ENCODE assay signal across 1 cellular context in genomic region chr12:95940514-95940913, GRCh38.
A peak's percentile ranks its signal among the peaks of the same experiment; 100 is the strongest.
TF ChIP-seq lines count a peak whose summit lies in the region.

No MANE protein-coding gene starts in this region.

TF ChIP-seq in HepG2, 621 proteins besides CTCF, POLR2A, EP300 and RAD21 (continued from another document and continues in another):
- TF ChIP-seq PRDM10 (CRISPR knock-in tag; IDR thresholded peaks at IDR 0.05; ENCODE audit: low read depth) (0 out of 2 replicates have a peak, but pooled peaks have one; percentile 28), ASH2L (IDR thresholded peaks at IDR 0.05; ENCODE audit: insufficient read length, low read depth, low read length) (peak; percentile 68), KAT7 (CRISPR knock-in tag; IDR thresholded peaks at IDR 0.05; ENCODE audit: borderline replicate concordance) (0 out of 2 replicates have a peak, but pooled peaks have one; percentile 59), JARID2 (CRISPR knock-in tag; IDR thresholded peaks at IDR 0.05; ENCODE audit: insufficient replicate concordance) (no peak), PAF1 (CRISPR knock-in tag; IDR thresholded peaks at IDR 0.05) (no peak), HOXA5 (CRISPR knock-in tag; IDR thresholded peaks at IDR 0.05) (no peak), BCL6 (CRISPR knock-in tag; IDR thresholded peaks at IDR 0.05) (peak; percentile 93), SALL1 (CRISPR knock-in tag; IDR thresholded peaks at IDR 0.05) (peak; percentile 100), ZNF34 (CRISPR knock-in tag; IDR thresholded peaks at IDR 0.05; ENCODE audit: borderline replicate concordance) (no peak), ZNF446 (CRISPR knock-in tag; IDR thresholded peaks at IDR 0.05) (no peak), ZKSCAN1 (IDR thresholded peaks at IDR 0.05; ENCODE audit: low read length) (no peak), ZNF780A (CRISPR knock-in tag; IDR thresholded peaks at IDR 0.05) (no peak), KLF12 (CRISPR knock-in tag; IDR thresholded peaks at IDR 0.05; ENCODE audit: borderline replicate concordance) (no peak), ADNP (CRISPR knock-in tag; IDR thresholded peaks at IDR 0.05) (no peak), PRDM4 (CRISPR knock-in tag; IDR thresholded peaks at IDR 0.05; ENCODE audit: borderline replicate concordance) (no peak), PCBP1 (IDR thresholded peaks at IDR 0.05; ENCODE audit: borderline replicate concordance, low read depth, low read length) (no peak), PRPF4 (IDR thresholded peaks at IDR 0.05; ENCODE audit: low read depth, low read length, poor library complexity, severe bottlenecking) (no peak), USF2 (IDR thresholded peaks at IDR 0.05; ENCODE audit: low read depth, low read length) (no peak), USF2 (CRISPR knock-in tag; IDR thresholded peaks at IDR 0.05; ENCODE audit: borderline replicate concordance) (no peak), HNRNPH1 (optimal IDR thresholded peaks at IDR 0.05; ENCODE audit: low read depth, low read length) (no peak), ZNF207 (IDR thresholded peaks at IDR 0.05; ENCODE audit: borderline replicate concordance) (no peak), MBD4 (IDR thresholded peaks at IDR 0.05; ENCODE audit: borderline replicate concordance, low read length) (peak; percentile 29; the same call in 1 of the 2 replicates), ONECUT2 (CRISPR knock-in tag; IDR thresholded peaks at IDR 0.05) (0 out of 2 replicates have a peak, but pooled peaks have one; percentile 14), ZNF441 (CRISPR knock-in tag; IDR thresholded peaks at IDR 0.05; ENCODE audit: borderline replicate concordance) (peak; percentile 87), ZNF746 (CRISPR knock-in tag; IDR thresholded peaks at IDR 0.05) (peak; percentile 86; the same call in 1 of the 2 replicates), FOXK2 (IDR thresholded peaks at IDR 0.05) (peak; percentile 29; the same call in 1 of the 2 replicates), PLSCR1 (CRISPR knock-in tag; IDR thresholded peaks at IDR 0.05; ENCODE audit: borderline replicate concordance) (no peak), ZGPAT (CRISPR knock-in tag; IDR thresholded peaks at IDR 0.05) (peak; percentile 97), KLF13 (CRISPR knock-in tag; IDR thresholded peaks at IDR 0.05) (no peak), ARID4A (CRISPR knock-in tag; IDR thresholded peaks at IDR 0.05; ENCODE audit: borderline replicate concordance) (peak; percentile 74; the same call in 1 of the 2 replicates), SYNCRIP (IDR thresholded peaks at IDR 0.05; ENCODE audit: insufficient read depth, low read depth, low read length) (no peak), SPEN (CRISPR knock-in tag; IDR thresholded peaks at IDR 0.05; ENCODE audit: low read depth) (peak; percentile 72; the same call in 1 of the 2 replicates), SNAPC4 (CRISPR knock-in tag; IDR thresholded peaks at IDR 0.05) (no peak), RFXAP (CRISPR knock-in tag; IDR thresholded peaks at IDR 0.05; ENCODE audit: borderline replicate concordance) (0 out of 2 replicates have a peak, but pooled peaks have one; percentile 59), ARNTL (CRISPR knock-in tag; IDR thresholded peaks at IDR 0.05) (peak; percentile 60; the same call in 1 of the 2 replicates), KDM5B (CRISPR knock-in tag; IDR thresholded peaks at IDR 0.05; ENCODE audit: borderline replicate concordance) (no peak), KDM6A (CRISPR knock-in tag; IDR thresholded peaks at IDR 0.05; ENCODE audit: low read depth) (peak; percentile 74; the same call in 1 of the 2 replicates), ZBTB20 (CRISPR knock-in tag; IDR thresholded peaks at IDR 0.05; ENCODE audit: borderline replicate concordance, low read depth) (peak; percentile 78; the same call in 1 of the 2 replicates), MXD1 (CRISPR knock-in tag; IDR thresholded peaks at IDR 0.05) (no peak), ZNF670 (CRISPR knock-in tag; IDR thresholded peaks at IDR 0.05; ENCODE audit: borderline replicate concordance) (no peak), ZNF607 (CRISPR knock-in tag; IDR thresholded peaks at IDR 0.05; ENCODE audit: borderline replicate concordance) (peak; percentile 84; the same call in 1 of the 2 replicates)
